8 cellular contexts compared by ENCODE assay signal in genomic region chr11:64164392-64165312, GRCh38. TPM values are rescaled to one million over a fixed set of nuclear protein-coding genes. Genes with fewer than 3 reads are reported as not detected.
A peak's percentile ranks its signal among the peaks of the same experiment; 100 is the strongest.
DNase-seq lines count a peak whose midpoint lies in the region; ATAC-seq and TF ChIP-seq lines count a peak whose summit lies in the region.

No MANE protein-coding gene starts in this region.

- H3K27me3 ChIP-seq in ovary, result no peaks in the 10 kb centered on the region

- intact Hi-C loops in ovary (cut with DNase I), result no loop called here

- no peak for TF ChIP-seq CTCF in epithelial cell of esophagus (IDR thresholded peaks at IDR 0.05; ENCODE audit: insufficient read depth, low read depth, low read length, missing control alignments)
- no peak for TF ChIP-seq CTCF in ovary (IDR thresholded peaks at IDR 0.05)

- WGBS in ovary, 3 donors, result 51 to 59% (median 54%) methylated on average over 20 of the region's 20 CpGs

- no peak for TF ChIP-seq EP300 in ovary (IDR thresholded peaks at IDR 0.05)

- no peaks in the 10 kb centered on the region for H3K9me3 ChIP-seq in ovary

- H3K27ac ChIP-seq in ovary, result peak overlapping the region; percentile 6 to 13

- H3K36me3 ChIP-seq in ovary, result no peaks in the 10 kb centered on the region

- no peak for TF ChIP-seq POLR2A in ovary (IDR thresholded peaks at IDR 0.05)

- H3K4me3 ChIP-seq in epithelial cell of esophagus (ENCODE audit: low read length) (peak overlapping the region; percentile 56), ovary (peak overlapping the region; percentile 56)

- peak; percentile 81 for DNase-seq in DMS 273 (lab: John Stamatoyannopoulos, UW; ENCODE audit: unreplicated experiment)
- DNase-seq in DMS 273 treated with DMSO at 0.1 percent for 48 hours (lab: John Stamatoyannopoulos, UW), result no peak
- no peak for DNase-seq in epithelial cell of esophagus (ENCODE audit: low read depth)
- DNase-seq in ovary, result peak in 3 of 5 donors; percentile 52 to 57 (median 57)
- no peak for DNase-seq in GM19238 (ENCODE audit: insufficient read length, low spot score)

- peaks cover 6% of the 10 kb centered on the region for H3K4me1 ChIP-seq in ovary (ENCODE audit: insufficient read depth)

- no peak for ATAC-seq in activated CD4-positive, CD25-positive, alpha-beta regulatory T cell treated with anti-CD3 and anti-CD28 coated beads, Interleukin-2, amount 50 U/mL, for 24 hours
- no peak for ATAC-seq in GM19324 (IDR thresholded peaks at IDR 0.05; ENCODE audit: low FRiP score, unreplicated experiment)

TF ChIP-seq in PFSK-1, 5 proteins besides CTCF, POLR2A, EP300 and RAD21:
- TF ChIP-seq TAF1 (IDR thresholded peaks at IDR 0.05; ENCODE audit: borderline replicate concordance, insufficient read depth, low read length) (no peak), SIN3A (IDR thresholded peaks at IDR 0.05; ENCODE audit: borderline replicate concordance, insufficient read depth, low read length) (no peak), FOXP2 (optimal IDR thresholded peaks at IDR 0.05; ENCODE audit: borderline replicate concordance, extremely low read depth, extremely low read length, insufficient read depth) (peak; percentile 13), POLR2AphosphoS5 (IDR thresholded peaks at IDR 0.05; ENCODE audit: low read depth, low read length) (no peak), REST (IDR thresholded peaks at IDR 0.05; ENCODE audit: insufficient read depth in 1 of 2, low read depth in 2 of 2, low read length in 2 of 2) (no peak)
TF ChIP-seq in PFSK-1: peak in this region for 1.

RNA-seq across cellular contexts. Expression of gene MACROD1, which starts 1.3 kb away (rescaled TPM):
- polyA plus RNA-seq in PFSK-1 (2012; ENCODE audit: insufficient read length, low read depth), result 138 TPM
- total RNA-seq in ovary, result 10 to 100 TPM; 24.9 to 50.2 (median 34.2) TPM
- polyA plus RNA-seq in ovary, result 10 to 100 TPM; 21.1 to 24.1 TPM

RNA-seq across cellular contexts. Expression of gene STIP1, which starts 21.3 kb away (rescaled TPM):
- 450 TPM for polyA plus RNA-seq in PFSK-1 (2012; ENCODE audit: insufficient read length, low read depth)
- total RNA-seq in ovary, result 100 to 1,000 TPM in 4 of 7 donors, 10 to 100 TPM in 3; 56.8 to 178 (median 111) TPM
- 100 to 1,000 TPM in 1 of 2 donors, 10 to 100 TPM in 1; 48.4 to 238 TPM for polyA plus RNA-seq in ovary

RNA-seq across cellular contexts. Expression of gene FERMT3, which starts 41.9 kb away (rescaled TPM):
- 2.7 TPM for polyA plus RNA-seq in PFSK-1 (2012; ENCODE audit: insufficient read length, low read depth)
- total RNA-seq in ovary, result 10 to 100 TPM in 2 of 7 donors, 1 to 10 TPM in 5; 3.7 to 19.7 (median 7.5) TPM
- polyA plus RNA-seq in ovary, result 1 to 10 TPM; 2.2 to 6.4 TPM

Comparison
In these comparisons a context has a peak if more than half of its experiments do, and no peak if none do; other contexts are left out.
1. DNase-seq: peak in DMS 273 (single experiment) and ovary (3 of 5); none in DMS 273 treated with DMSO at 0.1 percent for 48 hours (single experiment), epithelial cell of esophagus (single experiment) and GM19238 (single experiment).